18 cellular contexts compared by ENCODE assay signal in genomic region chr5:168187599-168187998, GRCh38.
"Had no signal": no experiment of that assay in that cellular context is flagged by ENCODE, and none has a peak within 500 bp of the region (broad histone marks: within the 10 kb centered on the region; RNA-seq: fewer than 3 reads in every experiment).

No MANE protein-coding gene starts in this region.

- H3K4me3 ChIP-seq: dorsolateral prefrontal cortex, neural progenitor cell, pancreas, testis, tibial nerve, upper lobe of right lung had no signal

- DNase-seq: cortex of kidney; dorsolateral prefrontal cortex; effector CD8-positive, alpha-beta T cell; immature natural killer cell; mammary epithelial cell; natural killer cell; nucleus accumbens; pancreas; stimulated activated CD4-positive, alpha-beta T cell treated with anti-CD3 and anti-CD28 coated beads, Interleukin-2, amount 100 ng/mL, for 24 hours; stimulated activated CD4-positive, alpha-beta T cell treated with anti-CD3 and anti-CD28 coated beads, Interleukin-4, amount 100 ng/mL, for 4 hours; stimulated activated naive B cell treated with anti-CD40 and anti-IgM and Interleukin-4, amounts not matched to agents 10 μg/mL and 1 μg/mL and 100 μg/mL, for 72 hours; stimulated activated naive CD8-positive, alpha-beta T cell treated with anti-CD3 and anti-CD28 coated beads, Interleukin-15, amount 100 ng/mL, for 72 hours; testis; upper lobe of right lung had no signal

- H2AFZ ChIP-seq: neural progenitor cell had no signal

- H3K27ac ChIP-seq: dorsolateral prefrontal cortex, neural progenitor cell, pancreas, testis, tibial nerve, upper lobe of right lung had no signal

- H3K9me3 ChIP-seq: pancreas, testis, tibial nerve, upper lobe of right lung had no signal

- ATAC-seq: esophagus mucosa; natural killer cell; pancreas; sciatic nerve; stimulated activated naive B cell treated with anti-CD40 and anti-IgM and Interleukin-4, amounts not matched to agents 10 μg/mL and 1 μg/mL and 100 μg/mL, for 72 hours; stimulated activated naive CD8-positive, alpha-beta T cell treated with anti-CD3 and anti-CD28 coated beads, Interleukin-15, amount 100 ng/mL, for 72 hours; upper lobe of right lung had no signal

- H3K27me3 ChIP-seq: dorsolateral prefrontal cortex, neural progenitor cell, pancreas, testis, tibial nerve, upper lobe of right lung had no signal

- H3K4me2 ChIP-seq: neural progenitor cell had no signal

- H3K4me1 ChIP-seq: pancreas, testis, tibial nerve, upper lobe of right lung had no signal

- H3K36me3 ChIP-seq: neural progenitor cell, pancreas, tibial nerve, upper lobe of right lung had no signal

- H3K9ac ChIP-seq: neural progenitor cell had no signal
